ENCODE assay signal across 36 cellular contexts in the genomic region with DNA sequence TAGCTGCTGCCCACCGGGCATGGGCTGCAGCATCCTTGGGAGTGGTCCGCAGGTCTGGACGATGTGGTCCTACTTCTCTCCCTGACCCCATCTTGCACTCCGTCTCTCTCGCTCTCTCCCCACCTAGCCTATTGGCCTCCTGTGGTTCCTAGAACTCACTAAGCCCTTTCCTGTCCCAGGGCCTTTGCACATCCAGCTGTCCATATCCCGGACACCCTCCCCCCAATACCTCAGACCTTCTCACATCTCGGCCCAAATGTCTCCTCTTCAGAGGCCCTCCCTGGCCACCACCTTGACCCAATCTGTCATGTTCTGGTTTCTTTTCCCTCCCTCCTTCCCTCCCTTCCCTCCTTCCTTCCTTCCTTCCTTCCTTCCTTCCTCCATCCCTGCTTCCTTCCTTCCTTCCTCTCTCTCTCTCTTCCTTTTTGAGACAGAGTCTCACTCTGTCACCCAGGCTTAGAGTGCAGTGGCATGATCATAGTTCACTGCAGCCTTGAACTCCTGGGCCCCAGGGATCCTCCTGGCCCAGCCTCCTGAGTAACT. TPM values are rescaled to one million over a fixed set of nuclear protein-coding genes. Genes with fewer than 3 reads are reported as not detected.
"Had no signal": no experiment of that assay in that cellular context is flagged by ENCODE, and none has a peak within 500 bp of the region (broad histone marks: within the 10 kb centered on the region; RNA-seq: fewer than 3 reads in every experiment).

No MANE protein-coding gene starts in this region.

- ATAC-seq: activated CD4-positive, CD25-positive, alpha-beta regulatory T cell treated with anti-CD3 and anti-CD28 coated beads, Interleukin-2, amount 50 U/mL, for 24 hours; activated CD8-positive, alpha-beta memory T cell treated with anti-CD3 and anti-CD28 coated beads, Interleukin-2, amount 10 ng/mL, durations not matched to agents 7 days and 5 days; activated CD8-positive, alpha-beta T cell treated with anti-CD3 and anti-CD28 coated beads, Interleukin-2, amount 10 ng/mL, durations not matched to agents 7 days and 5 days; activated naive CD4-positive, alpha-beta T cell treated with anti-CD3 and anti-CD28 coated beads, Interleukin-2, amount 50 U/mL, for 72 hours; effector memory CD8-positive, alpha-beta T cell; foreskin keratinocyte; gastrocnemius medialis; heart left ventricle; T-helper 17 cell had no signal

- H3K36me3 ChIP-seq: ascending aorta, breast epithelium, cardiac muscle cell, esophagus muscularis mucosa, gastrocnemius medialis, heart left ventricle, WERI-Rb-1 had no signal

- H3K4me3 ChIP-seq: ascending aorta, breast epithelium, cardiac muscle cell, esophagus muscularis mucosa, gastrocnemius medialis, heart left ventricle had no signal

- H3K9me3 ChIP-seq: ascending aorta, breast epithelium, esophagus muscularis mucosa, gastrocnemius medialis, heart left ventricle had no signal

- H3K27me3 ChIP-seq: ascending aorta, breast epithelium, cardiac muscle cell, esophagus muscularis mucosa, gastrocnemius medialis, heart left ventricle had no signal

- DNase-seq: activated B cell treated with CpG ODN at 0.5 μM for 24 hours; activated CD4-positive, alpha-beta T cell treated with anti-CD3 and anti-CD28 coated beads for 48 hours; activated CD4-positive, alpha-beta T cell treated with anti-CD3 and anti-CD28 coated beads, Interleukin-2, amount 50 U/mL, for 1 hour; activated CD4-positive, alpha-beta T cell treated with anti-CD3 and anti-CD28 coated beads, Interleukin-2, amount 50 U/mL, for 48 hours; activated CD8-positive, alpha-beta memory T cell treated with anti-CD3 and anti-CD28 coated beads, Interleukin-2, amount 10 ng/mL, durations not matched to agents 7 days and 5 days; activated CD8-positive, alpha-beta memory T cell treated with anti-CD3 and anti-CD28 coated beads, Interleukin-2, amount 50 U/mL, for 4 hours; activated CD8-positive, alpha-beta T cell treated with anti-CD3 and anti-CD28 coated beads, Interleukin-2, amount 10 ng/mL, durations not matched to agents 7 days and 5 days; activated gamma-delta T cell; activated naive CD4-positive, alpha-beta T cell; activated naive CD4-positive, alpha-beta T cell treated with anti-CD3 and anti-CD28 coated beads, Interleukin-2, amount 10 ng/mL, durations not matched to agents 7 days and 5 days; activated naive CD8-positive, alpha-beta T cell treated with anti-CD3 and anti-CD28 coated beads, Interleukin-2, amount 10 ng/mL, durations not matched to agents 7 days and 5 days; activated T-cell treated with anti-CD3 and anti-CD28 coated beads, Interleukin-2, amount 50 U/mL, for 1 hour; activated T-cell treated with anti-CD3 and anti-CD28 coated beads, Interleukin-2, amount 50 U/mL, for 48 hours; cortex of kidney; dermis blood vessel endothelial cell; effector CD4-positive, alpha-beta T cell; effector memory CD8-positive, alpha-beta T cell; foreskin keratinocyte; gastrocnemius medialis; glutamatergic neuron; heart left ventricle; T-helper 1 cell; T-helper 17 cell; T1000; WERI-Rb-1 had no signal

- H3K27ac ChIP-seq: ascending aorta, breast epithelium, cardiac muscle cell, esophagus muscularis mucosa, foreskin keratinocyte, gastrocnemius medialis, heart left ventricle, WERI-Rb-1 had no signal

- H3K4me1 ChIP-seq: ascending aorta, breast epithelium, esophagus muscularis mucosa, foreskin keratinocyte, gastrocnemius medialis, heart left ventricle had no signal

RNA-seq across cellular contexts. Expression of gene SLC4A1, which starts 4.5 kb away (rescaled TPM):
- total RNA-seq: activated CD8-positive, alpha-beta memory T cell treated with anti-CD3 and anti-CD28 coated beads for 36 hours; activated CD8-positive, alpha-beta memory T cell treated with anti-CD3 and anti-CD28 coated beads, Interleukin-2, amount 10 ng/mL, durations not matched to agents 7 days and 5 days; activated CD8-positive, alpha-beta T cell treated with anti-CD3 and anti-CD28 coated beads, Interleukin-2, amount 10 ng/mL, durations not matched to agents 7 days and 5 days; activated naive CD4-positive, alpha-beta T cell treated with anti-CD3 and anti-CD28 coated beads, Interleukin-2, amount 50 U/mL, for 72 hours; activated naive CD8-positive, alpha-beta T cell treated with anti-CD3 and anti-CD28 coated beads, Interleukin-2, amount 10 ng/mL, durations not matched to agents 7 days and 5 days; activated T-helper 1 cell treated with anti-CD3 and anti-CD28 coated beads, Interleukin-12 subunit alpha, Interleukin-12 subunit beta, Interleukin-2, Interleukin-4 antibody, amounts not matched to agents 30 ng/mL and 10 ng/mL and 1 ng/mL, durations not matched to agents 14 hours and 24 hours and 36 hours; cardiac muscle cell; chondrocyte; dermis blood vessel endothelial cell; endothelial cell of umbilical vein; epithelial cell of proximal tubule; foreskin keratinocyte; T-helper 17 cell had no signal
- polyA plus RNA-seq: cardiac muscle cell, endothelial cell of umbilical vein, foreskin keratinocyte had no signal

RNA-seq across cellular contexts. Expression of gene RUNDC3A, which starts 45.0 kb away (rescaled TPM):
- total RNA-seq: ascending aorta, endothelial cell of umbilical vein, gastrocnemius medialis had no signal
